In genomic region chr7:55044791-55045190, GRCh38 we compare ENCODE assay signal across 18 cellular contexts. TPM values are rescaled to one million over a fixed set of nuclear protein-coding genes. Genes with fewer than 3 reads are reported as not detected.
DNase-seq lines count a peak whose midpoint lies in the region; ATAC-seq, FAIRE-seq and TF ChIP-seq lines count a peak whose summit lies in the region.
"Had no signal": no experiment of that assay in that cellular context is flagged by ENCODE, and none has a peak within 500 bp of the region (broad histone marks: within the 10 kb centered on the region; RNA-seq: fewer than 3 reads in every experiment).

No MANE protein-coding gene starts in this region.

- POLR2A ChIA-PET in HepG2 (lab: Yijun Ruan, JAX) = no interaction called here

- H3K27me3 ChIP-seq in liver (ENCODE audit: control insufficient read depth in 4 of 4, insufficient read depth in 4 of 4, low read length in 3 of 4) (no peaks in the 10 kb centered on the region), HepG2 (ENCODE audit: control insufficient read depth in 1 of 2, insufficient read depth in 2 of 2, low read length in 2 of 2) (no peaks in the 10 kb centered on the region), ovary (no peaks in the 10 kb centered on the region)

- H3K36me3 Mint-ChIP-seq in activated naive CD4-positive, alpha-beta T cell treated with anti-CD3 and anti-CD28 coated beads, Interleukin-2, amount 10 ng/mL, durations not matched to agents 7 days and 5 days = no peaks in the 10 kb centered on the region
- H3K36me3 Mint-ChIP-seq: CD8-positive, alpha-beta memory T cell; T-cell had no signal

- BruUV-seq in HepG2 (replicated peaks; lab: Mats Ljungman, UMichigan) = no TSS peak

- in situ Hi-C loops in HepG2 (cut with HindIII; ENCODE audit: extremely low pct_ligation_motif_present, low pct_unique_long_range_greater_than_20kb) = no loop called here

- DNase-seq in HepG2 (ENCODE audit: low spot score) = no peak
- DNase-seq in fibroblast of peridontal ligament (ENCODE audit: extremely low read depth) = peak; percentile 48
- no peak for DNase-seq in sciatic nerve (ENCODE audit: low spot score)
- DNase-seq in NCI-H1930 (lab: John Stamatoyannopoulos, UW) = no peak
- DNase-seq in NCI-H82 treated with DMSO at 0.1 percent for 48 hours (lab: John Stamatoyannopoulos, UW; ENCODE audit: unreplicated experiment) = no peak
- no peak for DNase-seq in activated naive CD4-positive, alpha-beta T cell treated with anti-CD3 and anti-CD28 coated beads, Interleukin-2, amount 10 ng/mL, durations not matched to agents 7 days and 5 days
- DNase-seq in ovary = no peak
- DNase-seq: activated CD4-positive, alpha-beta memory T cell treated with anti-CD3 and anti-CD28 coated beads, Interleukin-2, amount 10 ng/mL, durations not matched to agents 7 days and 5 days; activated T-cell treated with anti-CD3 and anti-CD28 coated beads, Interleukin-2, amount 50 U/mL, for 4 hours; CD8-positive, alpha-beta memory T cell; cerebellar nuclear complex; KG1; NCI-H2171 treated with DMSO at 0.1 percent for 48 hours; RPMI8226; T-cell had no signal

- TF ChIP-seq RAD21 in liver (IDR thresholded peaks at IDR 0.05) (no peak), HepG2 (CRISPR knock-in tag; IDR thresholded peaks at IDR 0.05) (no peak)

- FAIRE-seq in HepG2 (lab: Jason Lieb, UNC) = no peak
- FAIRE-seq: A549, endometrium had no signal

- WGBS in liver = 33% methylated on average over 5 of the region's 5 CpGs
- 61% methylated on average over 5 of the region's 5 CpGs for WGBS in HepG2 (ENCODE audit: low lambda C conversion rate)
- 46 to 51% (median 46%) methylated on average over 5 of the region's 5 CpGs for WGBS in ovary, 3 donors

- H4K20me1 ChIP-seq in HepG2 (ENCODE audit: insufficient read depth, low read length) = no peaks in the 10 kb centered on the region

- H3K4me2 ChIP-seq in HepG2 (ENCODE audit: low read depth, low read length) = no peak overlapping the region
- H3K4me2 ChIP-seq: A549 had no signal

- H3K4me3 ChIP-seq in liver (ENCODE audit: low read depth in 1 of 3, low read length in 3 of 3) = no peak overlapping the region
- H3K4me3 ChIP-seq in HepG2 (replicated peaks in 1 of 3; ENCODE audit: insufficient read depth in 1 of 3, low read depth in 2 of 3, low read length in 3 of 3) = no peak overlapping the region
- no peak overlapping the region for H3K4me3 ChIP-seq in ovary
- H3K4me3 ChIP-seq: A549 had no signal

- no peaks in the 10 kb centered on the region for H3K9me3 ChIP-seq in liver (ENCODE audit: control insufficient read depth in 4 of 4, low read length in 3 of 4)
- no peaks in the 10 kb centered on the region for H3K9me3 ChIP-seq in HepG2 (ENCODE audit: low read length)
- H3K9me3 ChIP-seq in ovary = no peaks in the 10 kb centered on the region
- H3K9me3 ChIP-seq: A549 had no signal

- no peaks in the 10 kb centered on the region for H3K27me3 Mint-ChIP-seq in activated naive CD4-positive, alpha-beta T cell treated with anti-CD3 and anti-CD28 coated beads, Interleukin-2, amount 10 ng/mL, durations not matched to agents 7 days and 5 days

- H3K4me1 ChIP-seq in liver (ENCODE audit: control insufficient read depth in 4 of 4, insufficient read depth in 4 of 4, low read length in 3 of 4) (peaks cover 12 to 76% (median 54%) of the 10 kb centered on the region in 4 donors), HepG2 (ENCODE audit: insufficient read depth, low read length) (peaks cover 23% of the 10 kb centered on the region), ovary (ENCODE audit: insufficient read depth) (peaks cover 9% of the 10 kb centered on the region)

- CTCF ChIA-PET in HepG2 (lab: Yijun Ruan, JAX; ENCODE audit: low intra/inter-chr PET ratio, low total read pairs) = no interaction called here
- CTCF ChIA-PET in activated naive CD4-positive, alpha-beta T cell treated with anti-CD3 and anti-CD28 coated beads, Interleukin-2, amount 10 ng/mL, durations not matched to agents 7 days and 5 days (lab: Charles Lee) = no interaction called here

- peaks cover 0 to 3% (median 0%) of the 10 kb centered on the region in 4 donors for H3K36me3 ChIP-seq in liver (ENCODE audit: control insufficient read depth in 4 of 4, insufficient read depth in 3 of 4, low read depth in 1 of 4, low read length in 3 of 4)
- no peaks in the 10 kb centered on the region for H3K36me3 ChIP-seq in HepG2 (replicated peaks in 1 of 2; ENCODE audit: control insufficient read depth in 1 of 2, insufficient read depth in 2 of 2, low read length in 2 of 2)
- no peaks in the 10 kb centered on the region for H3K36me3 ChIP-seq in ovary

- H3K27ac ChIP-seq in liver (ENCODE audit: low read depth in 1 of 2, low read length in 2 of 2) (peak overlapping the region; percentile 64 to 81), HepG2 (ENCODE audit: extremely low read length, insufficient read depth, low read length) (no peak overlapping the region), ovary (no peak overlapping the region)

- TF ChIP-seq CTCF in liver (IDR thresholded peaks at IDR 0.05; ENCODE audit: low read depth, low read length, missing input control) (no peak), HepG2 (CRISPR knock-in tag; IDR thresholded peaks at IDR 0.05) (no peak), ovary (IDR thresholded peaks at IDR 0.05) (no peak)

- no peak overlapping the region for H3K4me3 Mint-ChIP-seq in activated naive CD4-positive, alpha-beta T cell treated with anti-CD3 and anti-CD28 coated beads, Interleukin-2, amount 10 ng/mL, durations not matched to agents 7 days and 5 days
- H3K4me3 Mint-ChIP-seq: activated CD4-positive, alpha-beta memory T cell treated with anti-CD3 and anti-CD28 coated beads, Interleukin-2, amount 10 ng/mL, durations not matched to agents 7 days and 5 days; activated T-cell treated with anti-CD3 and anti-CD28 coated beads, Interleukin-2, amount 50 U/mL, for 4 hours; CD8-positive, alpha-beta memory T cell; T-cell had no signal

- no peak for TF ChIP-seq POLR2A in HepG2 (IDR thresholded peaks at IDR 0.05; ENCODE audit: insufficient read depth in 1 of 2, low read depth in 2 of 2, low read length in 2 of 2)
- TF ChIP-seq POLR2A in ovary (IDR thresholded peaks at IDR 0.05) = no peak

- no peaks in the 10 kb centered on the region for H3K4me1 Mint-ChIP-seq in activated naive CD4-positive, alpha-beta T cell treated with anti-CD3 and anti-CD28 coated beads, Interleukin-2, amount 10 ng/mL, durations not matched to agents 7 days and 5 days
- H3K4me1 Mint-ChIP-seq: activated CD4-positive, alpha-beta memory T cell treated with anti-CD3 and anti-CD28 coated beads, Interleukin-2, amount 10 ng/mL, durations not matched to agents 7 days and 5 days; CD8-positive, alpha-beta memory T cell; T-cell had no signal

- no peak overlapping the region for H3K27ac Mint-ChIP-seq in activated naive CD4-positive, alpha-beta T cell treated with anti-CD3 and anti-CD28 coated beads, Interleukin-2, amount 10 ng/mL, durations not matched to agents 7 days and 5 days
- H3K27ac Mint-ChIP-seq: activated CD4-positive, alpha-beta memory T cell treated with anti-CD3 and anti-CD28 coated beads, Interleukin-2, amount 10 ng/mL, durations not matched to agents 7 days and 5 days; T-cell had no signal

- no peaks in the 10 kb centered on the region for H3K9me3 Mint-ChIP-seq in activated naive CD4-positive, alpha-beta T cell treated with anti-CD3 and anti-CD28 coated beads, Interleukin-2, amount 10 ng/mL, durations not matched to agents 7 days and 5 days
- H3K9me3 Mint-ChIP-seq: activated CD4-positive, alpha-beta memory T cell treated with anti-CD3 and anti-CD28 coated beads, Interleukin-2, amount 10 ng/mL, durations not matched to agents 7 days and 5 days; activated T-cell treated with anti-CD3 and anti-CD28 coated beads, Interleukin-2, amount 50 U/mL, for 4 hours; CD8-positive, alpha-beta memory T cell; T-cell had no signal

- no peaks in the 10 kb centered on the region for H3K79me2 ChIP-seq in HepG2 (ENCODE audit: insufficient read depth, low read length)

- intact Hi-C loops in HepG2 (cut with micrococcal nuclease; ENCODE audit: unreplicated experiment) = no loop called here
- intact Hi-C loops in sciatic nerve (cut with DNase I) = no loop called here
- intact Hi-C loops in ovary (cut with DNase I) = no loop called here

- TF ChIP-seq EP300 in HepG2 (IDR thresholded peaks at IDR 0.05; ENCODE audit: low read depth in 2 of 2, low read length in 2 of 2) (no peak), HepG2 (CRISPR knock-in tag; IDR thresholded peaks at IDR 0.05; ENCODE audit: borderline replicate concordance) (no peak), ovary (IDR thresholded peaks at IDR 0.05) (no peak)

- ATAC-seq in HepG2 (no peak), sciatic nerve (peak; percentile 7)
- ATAC-seq: A549; activated T-cell treated with anti-CD3 and anti-CD28 coated beads, Interleukin-2, amount 50 U/mL, for 4 hours; T-cell had no signal

- H3K9ac ChIP-seq in liver (ENCODE audit: low read depth in 1 of 2, low read length in 2 of 2) (no peak overlapping the region), HepG2 (ENCODE audit: insufficient read depth, low read depth, low read length) (no peak overlapping the region)

- no peak overlapping the region for H2AFZ ChIP-seq in HepG2 (ENCODE audit: low read length)

RNA-seq across cellular contexts. Expression of gene EGFR, which starts 26.0 kb away (rescaled TPM):
- total RNA-seq in liver = 10 to 100 TPM; 31.8 to 37.0 TPM
- 10 to 100 TPM; 22.6 to 23.6 TPM for polyA plus RNA-seq in liver
- total RNA-seq in HepG2 (2016; rRNA removed; fragmentation: Illumina TruSeq; extraction: Trizol) = 7.0 TPM in 2 replicates
- 1.3 and 1.9 TPM in 2 replicates for total RNA-seq in HepG2 (2016; cell fraction: cytosol; rRNA removed; fragmentation: Illumina TruSeq; extraction: Trizol; ENCODE audit: low read depth)
- 5.7 and 7.1 TPM in 2 replicates for total RNA-seq in HepG2 (2016; cell fraction: insoluble cytoplasmic fraction; rRNA removed; fragmentation: Illumina TruSeq; extraction: Trizol)
- total RNA-seq in HepG2 (2016; cell fraction: membrane; rRNA removed; fragmentation: Illumina TruSeq; extraction: Trizol) = 3.8 and 3.9 TPM in 2 replicates
- total RNA-seq in HepG2 (2016; cell fraction: nucleus; rRNA removed; fragmentation: Illumina TruSeq; extraction: Trizol) = 18.3 and 21.6 TPM in 2 replicates
- 7.9 and 10.0 TPM in 2 replicates for polyA plus RNA-seq in HepG2 (2011; rRNA removed)
- polyA plus RNA-seq in HepG2 (2011; cell fraction: cytosol; rRNA removed) = 5.7 and 6.5 TPM in 2 replicates
- 15.6 and 16.1 TPM in 2 replicates for polyA plus RNA-seq in HepG2 (2011; cell fraction: nucleus; rRNA removed)
- polyA plus RNA-seq in HepG2 (2012) = 12.3 and 19.1 TPM in 2 replicates
- 0.76 and 0.86 TPM in 2 replicates for polyA plus RNA-seq in HepG2 (2016; cell fraction: cytosol; fragmentation: Illumina TruSeq; extraction: Trizol; ENCODE audit: low read depth)
- 4.0 and 4.9 TPM in 2 replicates for polyA plus RNA-seq in HepG2 (2016; cell fraction: insoluble cytoplasmic fraction; fragmentation: Illumina TruSeq; extraction: Trizol; ENCODE audit: low read depth)
- polyA plus RNA-seq in HepG2 (2016; cell fraction: membrane; fragmentation: Illumina TruSeq; extraction: Trizol; ENCODE audit: low read depth) = 1.4 and 1.9 TPM in 2 replicates
- polyA plus RNA-seq in HepG2 (2016; cell fraction: nucleus; fragmentation: Illumina TruSeq; extraction: Trizol; ENCODE audit: insufficient read depth, low read depth) = 17.3 and 18.5 TPM in 2 replicates
- polyA minus RNA-seq in HepG2 (2011; rRNA and poly(A)+ RNA removed; ENCODE audit: low replicate concordance) = 21.0 and 51.4 TPM in 2 replicates
- polyA minus RNA-seq in HepG2 (2011; cell fraction: cytosol; rRNA and poly(A)+ RNA removed) = 9.3 and 14.3 TPM in 2 replicates
- 25.0 and 26.9 TPM in 2 replicates for polyA minus RNA-seq in HepG2 (2011; cell fraction: nucleus; rRNA and poly(A)+ RNA removed)
- total RNA-seq in sciatic nerve = 125 TPM
- 10 to 100 TPM; 26.3 to 54.6 (median 45.4) TPM for total RNA-seq in ovary
- polyA plus RNA-seq in ovary = 10 to 100 TPM; 13.0 to 31.5 TPM
- total RNA-seq: activated CD4-positive, alpha-beta memory T cell treated with anti-CD3 and anti-CD28 coated beads, Interleukin-2, amount 10 ng/mL, durations not matched to agents 7 days and 5 days; CD8-positive, alpha-beta memory T cell had no signal
- polyA plus RNA-seq: CD8-positive, alpha-beta memory T cell had no signal

Comparison
In these comparisons a context has a peak if more than half of its experiments do, and no peak if none do; other contexts are left out.
1. H3K27ac ChIP-seq: peak in liver (2 of 2); none in HepG2 (single experiment) and ovary (0 of 2).